ENCODE assay signal across 26 cellular contexts in genomic region chr3:47628426-47628825, GRCh38.
"Had no signal": no experiment of that assay in that cellular context is flagged by ENCODE, and none has a peak within 500 bp of the region (broad histone marks: within the 10 kb centered on the region; RNA-seq: fewer than 3 reads in every experiment).

No MANE protein-coding gene starts in this region.

- DNase-seq: activated CD4-positive, alpha-beta T cell treated with anti-CD3 and anti-CD28 coated beads, Interleukin-2, amount 10 ng/mL, durations not matched to agents 24 days and 14 days; activated CD8-positive, alpha-beta T cell treated with anti-CD3 and anti-CD28 coated beads for 36 hours; activated effector memory CD4-positive, alpha-beta T cell treated with Interleukin-2 at 50 U/mL for 16 hours; activated naive CD4-positive, alpha-beta T cell treated with anti-CD3 and anti-CD28 coated beads, Interleukin-2, amount 10 ng/mL, durations not matched to agents 7 days and 5 days; activated naive CD8-positive, alpha-beta T cell treated with anti-CD3 and anti-CD28 coated beads, Interleukin-2, amount 50 U/mL, for 24 hours; activated T-cell treated with anti-CD3 and anti-CD28 coated beads, Interleukin-2, amount 50 U/mL, for 4 hours; anterior cingulate cortex; brain microvascular endothelial cell; central memory CD4-positive, alpha-beta T cell; colonic mucosa; foreskin melanocyte; glutamatergic neuron; hypothalamus; islet precursor cell; left colon; naive thymus-derived CD8-positive, alpha-beta T cell; stimulated activated CD4-positive, alpha-beta T cell treated with anti-CD3 and anti-CD28 coated beads, Interleukin-4, amount 100 ng/mL, for 1 hour; stimulated activated naive CD4-positive, alpha-beta T cell; T-cell; T-helper 9 cell; thyroid gland had no signal

- H3K27me3 Mint-ChIP-seq: activated CD4-positive, alpha-beta T cell treated with anti-CD3 and anti-CD28 coated beads, Interleukin-2, amount 10 ng/mL, durations not matched to agents 24 days and 14 days; activated CD8-positive, alpha-beta T cell treated with anti-CD3 and anti-CD28 coated beads for 36 hours; activated naive CD4-positive, alpha-beta T cell treated with anti-CD3 and anti-CD28 coated beads, Interleukin-2, amount 10 ng/mL, durations not matched to agents 7 days and 5 days; activated naive CD8-positive, alpha-beta T cell treated with anti-CD3 and anti-CD28 coated beads, Interleukin-2, amount 50 U/mL, for 24 hours; naive thymus-derived CD8-positive, alpha-beta T cell; T-cell had no signal

- H3K4me1 Mint-ChIP-seq: activated CD4-positive, alpha-beta T cell treated with anti-CD3 and anti-CD28 coated beads, Interleukin-2, amount 10 ng/mL, durations not matched to agents 24 days and 14 days; activated naive CD4-positive, alpha-beta T cell treated with anti-CD3 and anti-CD28 coated beads, Interleukin-2, amount 10 ng/mL, durations not matched to agents 7 days and 5 days; activated naive CD8-positive, alpha-beta T cell treated with anti-CD3 and anti-CD28 coated beads, Interleukin-2, amount 50 U/mL, for 24 hours; T-cell had no signal

- H3K27me3 ChIP-seq: brain microvascular endothelial cell, colonic mucosa, neutrophil, thyroid gland, vagina had no signal

- H3K9me3 Mint-ChIP-seq: activated CD4-positive, alpha-beta T cell treated with anti-CD3 and anti-CD28 coated beads, Interleukin-2, amount 10 ng/mL, durations not matched to agents 24 days and 14 days; activated CD8-positive, alpha-beta T cell treated with anti-CD3 and anti-CD28 coated beads for 36 hours; activated naive CD4-positive, alpha-beta T cell treated with anti-CD3 and anti-CD28 coated beads, Interleukin-2, amount 10 ng/mL, durations not matched to agents 7 days and 5 days; activated naive CD8-positive, alpha-beta T cell treated with anti-CD3 and anti-CD28 coated beads, Interleukin-2, amount 50 U/mL, for 24 hours; activated T-cell treated with anti-CD3 and anti-CD28 coated beads, Interleukin-2, amount 50 U/mL, for 4 hours; naive thymus-derived CD8-positive, alpha-beta T cell; T-cell had no signal

- H3K9me3 ChIP-seq: colonic mucosa, neutrophil, thyroid gland, vagina had no signal

- ATAC-seq: activated CD8-positive, alpha-beta T cell treated with anti-CD3 and anti-CD28 coated beads for 36 hours; activated naive CD8-positive, alpha-beta T cell treated with anti-CD3 and anti-CD28 coated beads, Interleukin-2, amount 50 U/mL, for 24 hours; activated T-cell treated with anti-CD3 and anti-CD28 coated beads, Interleukin-2, amount 50 U/mL, for 4 hours; left colon; naive thymus-derived CD8-positive, alpha-beta T cell; sciatic nerve; T-cell had no signal

- H3K4me1 ChIP-seq: colonic mucosa, parathyroid adenoma, thyroid gland, vagina had no signal

- H3K4me3 Mint-ChIP-seq: activated CD4-positive, alpha-beta T cell treated with anti-CD3 and anti-CD28 coated beads, Interleukin-2, amount 10 ng/mL, durations not matched to agents 24 days and 14 days; activated CD8-positive, alpha-beta T cell treated with anti-CD3 and anti-CD28 coated beads for 36 hours; activated naive CD4-positive, alpha-beta T cell treated with anti-CD3 and anti-CD28 coated beads, Interleukin-2, amount 10 ng/mL, durations not matched to agents 7 days and 5 days; activated naive CD8-positive, alpha-beta T cell treated with anti-CD3 and anti-CD28 coated beads, Interleukin-2, amount 50 U/mL, for 24 hours; activated T-cell treated with anti-CD3 and anti-CD28 coated beads, Interleukin-2, amount 50 U/mL, for 4 hours; naive thymus-derived CD8-positive, alpha-beta T cell; T-cell had no signal

- H2AFZ ChIP-seq: parathyroid adenoma had no signal

- H3K4me2 ChIP-seq: smooth muscle cell had no signal

- H3K27ac ChIP-seq: brain microvascular endothelial cell, colonic mucosa, neutrophil, parathyroid adenoma, thyroid gland, vagina had no signal

- H3K27ac Mint-ChIP-seq: activated CD4-positive, alpha-beta T cell treated with anti-CD3 and anti-CD28 coated beads, Interleukin-2, amount 10 ng/mL, durations not matched to agents 24 days and 14 days; activated CD8-positive, alpha-beta T cell treated with anti-CD3 and anti-CD28 coated beads for 36 hours; activated naive CD4-positive, alpha-beta T cell treated with anti-CD3 and anti-CD28 coated beads, Interleukin-2, amount 10 ng/mL, durations not matched to agents 7 days and 5 days; activated naive CD8-positive, alpha-beta T cell treated with anti-CD3 and anti-CD28 coated beads, Interleukin-2, amount 50 U/mL, for 24 hours had no signal

- H3K4me3 ChIP-seq: colonic mucosa, smooth muscle cell, thyroid gland, vagina had no signal
